1 cellular context compared by ENCODE assay signal in genomic region chr6:111329882-111330633, GRCh38.
TF ChIP-seq lines count a peak whose summit lies in the region.

No MANE protein-coding gene starts in this region.

TF ChIP-seq in GM12878, 131 proteins besides CTCF, POLR2A, EP300 and RAD21 (continued from another document and continues in another):
- no peak for TF ChIP-seq CUX1 (IDR thresholded peaks at IDR 0.05; ENCODE audit: insufficient replicate concordance, low read depth, low read length)
- no peak for TF ChIP-seq SIN3A (IDR thresholded peaks at IDR 0.05; ENCODE audit: low read depth, low read length)
- no peak for TF ChIP-seq GABPA (IDR thresholded peaks at IDR 0.05; ENCODE audit: low read depth)
- TF ChIP-seq PBX3 (IDR thresholded peaks at IDR 0.05; ENCODE audit: insufficient replicate concordance, low read depth, low read length) = no peak
- TF ChIP-seq IRF4 (IDR thresholded peaks at IDR 0.05; ENCODE audit: low read depth, low read length) = peak; percentile 84
- TF ChIP-seq ATF2 (IDR thresholded peaks at IDR 0.05; ENCODE audit: low read length) = peak; percentile 80
- TF ChIP-seq NRF1 (conservative IDR thresholded peaks at IDR 0.05; ENCODE audit: low read depth, low read length) = no peak
- TF ChIP-seq ZBTB11 (CRISPR knock-in tag; IDR thresholded peaks at IDR 0.05) = no peak
- no peak for TF ChIP-seq NFYA (IDR thresholded peaks at IDR 0.05; ENCODE audit: borderline replicate concordance, low read depth, low read length)
- TF ChIP-seq RELB (IDR thresholded peaks at IDR 0.05; ENCODE audit: low read depth) = peak; percentile 66
- TF ChIP-seq SMARCA5 (IDR thresholded peaks at IDR 0.05) = no peak
- TF ChIP-seq KAT2A (conservative IDR thresholded peaks at IDR 0.05; ENCODE audit: control insufficient read depth, low read depth, low read length) = no peak
- TF ChIP-seq LARP7 (IDR thresholded peaks at IDR 0.05) = no peak
- TF ChIP-seq MTA2 (IDR thresholded peaks at IDR 0.05; ENCODE audit: low read depth) = peak; percentile 74
- no peak for TF ChIP-seq ASH2L (IDR thresholded peaks at IDR 0.05; ENCODE audit: borderline replicate concordance, low read depth)
- no peak for TF ChIP-seq EZH2 (IDR thresholded peaks at IDR 0.05; ENCODE audit: borderline replicate concordance, control insufficient read depth, low read depth, low read length)
- TF ChIP-seq ZSCAN29 (IDR thresholded peaks at IDR 0.05) = no peak
- no peak for TF ChIP-seq CBX3 (IDR thresholded peaks at IDR 0.05; ENCODE audit: borderline replicate concordance, low read depth)
- no peak for TF ChIP-seq SMC3 (IDR thresholded peaks at IDR 0.05; ENCODE audit: borderline replicate concordance, low read length)
- no peak for TF ChIP-seq CREB1 (IDR thresholded peaks at IDR 0.05; ENCODE audit: low read depth)
- no peak for TF ChIP-seq BCLAF1 (IDR thresholded peaks at IDR 0.05)
- no peak for TF ChIP-seq KDM1A (IDR thresholded peaks at IDR 0.05; ENCODE audit: borderline replicate concordance)
- no peak for TF ChIP-seq ETV6 (conservative IDR thresholded peaks at IDR 0.05 in 1 of 2, IDR thresholded peaks at IDR 0.05 in 1 of 2; ENCODE audit: borderline replicate concordance in 1 of 2, low read depth in 1 of 2)
- TF ChIP-seq EGR1 (IDR thresholded peaks at IDR 0.05; ENCODE audit: borderline replicate concordance in 1 of 2, low read depth in 2 of 2, low read length in 2 of 2) = no peak
- no peak for TF ChIP-seq CHD2 (IDR thresholded peaks at IDR 0.05; ENCODE audit: borderline replicate concordance, low read depth, low read length)
- TF ChIP-seq SRF (IDR thresholded peaks at IDR 0.05; ENCODE audit: low read depth in 2 of 2, low read length in 2 of 2) = no peak
- no peak for TF ChIP-seq SPI1 (IDR thresholded peaks at IDR 0.05; ENCODE audit: borderline replicate concordance, insufficient read depth, low read depth, low read length)
- TF ChIP-seq E4F1 (IDR thresholded peaks at IDR 0.05; ENCODE audit: borderline replicate concordance, partially characterized antibody) = no peak
- peak; percentile 37; the same call in 1 of the 2 replicates for TF ChIP-seq ATF7 (IDR thresholded peaks at IDR 0.05; ENCODE audit: low read depth)
- TF ChIP-seq EED (IDR thresholded peaks at IDR 0.05; ENCODE audit: low read depth) = no peak
- TF ChIP-seq MEF2A (IDR thresholded peaks at IDR 0.05; ENCODE audit: insufficient read depth, low read depth, low read length) = 0 out of 2 replicates have a peak, but pooled peaks have one; percentile 4
- TF ChIP-seq STAT3 (IDR thresholded peaks at IDR 0.05; ENCODE audit: low read depth, low read length) = no peak
- TF ChIP-seq NR2C2 (IDR thresholded peaks at IDR 0.05; ENCODE audit: borderline replicate concordance, control insufficient read depth, insufficient read length, low read depth) = no peak
- no peak for TF ChIP-seq BRCA1 (IDR thresholded peaks at IDR 0.05; ENCODE audit: low read depth, low read length)
- no peak for TF ChIP-seq TCF3 (IDR thresholded peaks at IDR 0.05; ENCODE audit: borderline replicate concordance, insufficient read depth, low read depth, low read length)
- TF ChIP-seq FOS (IDR thresholded peaks at IDR 0.05; ENCODE audit: borderline replicate concordance, extremely low read depth, insufficient read length) = no peak
- TF ChIP-seq TARDBP (IDR thresholded peaks at IDR 0.05; ENCODE audit: borderline replicate concordance) = no peak
- TF ChIP-seq WRNIP1 (IDR thresholded peaks at IDR 0.05; ENCODE audit: borderline replicate concordance, low read depth, low read length) = no peak
- 0 out of 2 replicates have a peak, but pooled peaks have one; percentile 68 for TF ChIP-seq CBX5 (IDR thresholded peaks at IDR 0.05; ENCODE audit: low read depth)
- TF ChIP-seq MAX (IDR thresholded peaks at IDR 0.05; ENCODE audit: low read depth, low read length) = no peak
- no peak for TF ChIP-seq PKNOX1 (IDR thresholded peaks at IDR 0.05)
- no peak for TF ChIP-seq HDAC2 (IDR thresholded peaks at IDR 0.05)
